In the genomic region with DNA sequence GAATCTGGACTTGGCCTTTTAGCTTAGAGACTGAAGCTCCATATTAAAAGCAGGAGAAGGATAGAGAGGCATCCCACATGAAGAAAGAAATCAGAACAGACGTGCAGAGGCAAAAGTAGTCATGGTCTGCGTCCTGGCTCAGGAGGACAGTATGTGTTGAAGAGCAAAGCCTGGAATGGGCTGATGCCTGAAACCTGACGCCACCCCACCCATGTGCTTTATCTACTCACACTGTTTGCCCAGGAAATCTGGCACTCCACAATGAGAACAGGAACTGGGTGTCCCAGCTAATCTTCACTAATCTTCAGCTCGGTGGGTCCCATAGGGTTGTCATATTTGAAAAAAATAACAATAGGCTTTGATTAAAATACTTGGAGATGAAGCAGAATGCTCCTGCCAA, we compare ENCODE assay signal across 25 cellular contexts.
DNase-seq lines count a peak whose midpoint lies in the region; ATAC-seq, FAIRE-seq and TF ChIP-seq lines count a peak whose summit lies in the region.
"Had no signal": no experiment of that assay in that cellular context is flagged by ENCODE, and none has a peak within 500 bp of the region (broad histone marks: within the 10 kb centered on the region; RNA-seq: fewer than 3 reads in every experiment).

No MANE protein-coding gene starts in this region.

- no peak overlapping the region for H3K27ac ChIP-seq in K562 (ENCODE audit: extremely low read depth, low read depth, low read length)
- H3K27ac ChIP-seq: neutrophil, psoas muscle, SJSA1, testis had no signal

- H3K4me1 ChIP-seq in K562 (replicated peaks in 1 of 2; ENCODE audit: control insufficient read depth in 2 of 2, insufficient read depth in 2 of 2, low read length in 2 of 2): no peaks in the 10 kb centered on the region
- H3K4me1 ChIP-seq: psoas muscle, SJSA1, testis had no signal

- 0 out of 2 replicates have a peak, but pooled peaks cover 3% of the 10 kb centered on the region for H3K9me3 ChIP-seq in K562 (replicated peaks; ENCODE audit: control insufficient read depth, insufficient read depth, low read depth, low read length)
- no peaks in the 10 kb centered on the region for H3K9me3 ChIP-seq in MG63
- H3K9me3 ChIP-seq: neutrophil, psoas muscle, SJSA1, testis had no signal

- no peak overlapping the region for H2AFZ ChIP-seq in K562 (ENCODE audit: low read depth, low read length)

- no peak for TF ChIP-seq RAD21 in K562 (CRISPR knock-in tag; conservative IDR thresholded peaks at IDR 0.05 in 1 of 2, IDR thresholded peaks at IDR 0.05 in 1 of 2)

- H3K4me2 ChIP-seq in K562 (ENCODE audit: insufficient read depth, low read length): no peak overlapping the region

- FAIRE-seq in K562 (lab: Jason Lieb, UNC): no peak
- FAIRE-seq: islet of Langerhans had no signal

- BruUV-seq in K562 (replicated peaks; lab: Mats Ljungman, UMichigan): no TSS peak

- no peak for TF ChIP-seq POLR2A in K562 (conservative IDR thresholded peaks at IDR 0.05)

- under 1% methylated on average over 4 of the region's 4 CpGs for WGBS in K562 (ENCODE audit: insufficient coverage, low coverage, missing lambda C conversion rate)

- H3K27me3 ChIP-seq in K562 (ENCODE audit: control insufficient read depth in 2 of 2, insufficient read depth in 2 of 2, low read length in 2 of 2) (no peaks in the 10 kb centered on the region), MG63 (no peaks in the 10 kb centered on the region)
- H3K27me3 ChIP-seq: neutrophil, SJSA1, testis had no signal

- H3K36me3 ChIP-seq in K562 (ENCODE audit: control insufficient read depth, insufficient read depth, low read length) (no peaks in the 10 kb centered on the region), MG63 (no peaks in the 10 kb centered on the region)
- H3K36me3 ChIP-seq: neutrophil, SJSA1 had no signal

- TF ChIP-seq EP300 in K562 (IDR thresholded peaks at IDR 0.05; ENCODE audit: low read length): no peak

- ATAC-seq in K562 (no peak), HG03442 (IDR thresholded peaks at IDR 0.05; ENCODE audit: unreplicated experiment) (no peak)
- ATAC-seq: Panc1, psoas muscle had no signal

- POLR2A ChIA-PET in K562 (lab: Yijun Ruan, JAX): no interaction called here

- no peaks in the 10 kb centered on the region for H3K79me2 ChIP-seq in K562 (ENCODE audit: control insufficient read depth, insufficient read depth, low read length)

- CTCF ChIA-PET in K562 (lab: Yijun Ruan, JAX; ENCODE audit: low intra/inter-chr PET ratio): no interaction called here

- H3K4me3 ChIP-seq in K562: no peak overlapping the region
- H3K4me3 ChIP-seq in MG63: no peak overlapping the region
- H3K4me3 ChIP-seq: lung, psoas muscle, SJSA1, testis had no signal

- H4K20me1 ChIP-seq in K562 (replicated peaks; ENCODE audit: control insufficient read depth, insufficient read depth, low read length): no peaks in the 10 kb centered on the region

- intact Hi-C loops in K562 (cut with micrococcal nuclease): no loop called here

- in situ Hi-C loops in K562 (cut with MboI): loop anchor here (25.0 kb wide), 1 partner anchor 1665 kb away; no protein-coding TSS in a partner anchor

- H3K9ac ChIP-seq in K562 (ENCODE audit: insufficient read depth in 1 of 2, low read depth in 2 of 2, low read length in 2 of 2): no peak overlapping the region

- DNase-seq in D341Med (ENCODE audit: low spot score) (peak; percentile 40), NCI-H146 (lab: John Stamatoyannopoulos, UW) (peak; percentile 39), K562 (ENCODE audit: extremely low read depth in 1 of 4, low spot score in 3 of 4) (no peak), iPS-NIHi7 (ENCODE audit: extremely low spot score) (peak; percentile 30), hepatic stellate cell (ENCODE audit: low spot score) (no peak), MG63 (no peak)
- DNase-seq: activated CD4-positive, alpha-beta T cell treated with anti-CD3 and anti-CD28 coated beads for 48 hours; activated naive CD8-positive, alpha-beta T cell treated with anti-CD3 and anti-CD28 coated beads, Interleukin-2, amount 10 ng/mL, durations not matched to agents 7 days and 5 days; CD4-positive, alpha-beta memory T cell; cerebellar nuclear complex; DND-41; erythroblast; foreskin fibroblast; NCI-H1092 treated with DMSO at 0.1 percent for 48 hours; psoas muscle; small intestine; stimulated activated naive CD4-positive, alpha-beta T cell; T-helper 1 cell; testis had no signal

- TF ChIP-seq CTCF in K562 (IDR thresholded peaks at IDR 0.05 in 2 of 3, conservative IDR thresholded peaks at IDR 0.05 in 1 of 3; ENCODE audit: insufficient read depth in 2 of 3, low read depth in 1 of 3, low read length in 3 of 3): no peak

- H3K9me1 ChIP-seq in K562 (ENCODE audit: control insufficient read depth, insufficient read depth, low read length): no peaks in the 10 kb centered on the region

TF ChIP-seq in K562, 482 proteins besides CTCF, POLR2A, EP300 and RAD21:
- TF ChIP-seq ZNF551 (CRISPR knock-in tag; IDR thresholded peaks at IDR 0.05) (no peak), CBX3 (IDR thresholded peaks at IDR 0.05; ENCODE audit: borderline replicate concordance in 1 of 2, low read length in 2 of 2) (peak in 1 of 2 experiments; percentile 69; a peak in 1 of 3 replicates), SRSF7 (optimal IDR thresholded peaks at IDR 0.05; ENCODE audit: low read depth, low read length) (peak; percentile 28), PHF8 (IDR thresholded peaks at IDR 0.05; ENCODE audit: borderline replicate concordance, low read length) (0 out of 2 replicates have a peak, but pooled peaks have one; percentile 7)

Comparison
In these comparisons a context has a peak if more than half of its experiments do, and no peak if none do; other contexts are left out.
1. DNase-seq: peak in D341Med (single experiment), NCI-H146 (single experiment) and iPS-NIHi7 (single experiment); none in K562 (0 of 4), hepatic stellate cell (single experiment) and MG63 (single experiment).